ENCODE assay signal across 23 cellular contexts in the genomic region with DNA sequence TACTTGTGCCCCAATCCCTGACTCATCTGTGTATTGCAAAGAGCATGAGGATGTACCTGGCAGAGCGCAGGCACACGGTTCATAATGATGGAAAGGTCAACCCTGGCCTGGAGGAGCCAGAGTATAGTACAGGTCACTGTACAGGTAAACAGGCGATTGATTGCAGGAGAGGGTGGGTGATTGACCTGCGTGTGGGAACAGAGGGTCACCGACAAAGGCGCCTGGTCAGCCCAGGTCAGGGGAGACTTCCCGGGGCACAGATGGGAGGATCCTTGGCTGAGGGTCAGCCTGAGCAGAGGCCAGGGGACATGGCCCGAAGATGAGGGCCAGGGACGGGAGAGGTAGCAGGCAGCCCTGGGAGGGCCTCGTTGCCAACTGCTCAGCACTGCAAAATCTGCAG.
"Had no signal": no experiment of that assay in that cellular context is flagged by ENCODE, and none has a peak within 500 bp of the region (broad histone marks: within the 10 kb centered on the region; RNA-seq: fewer than 3 reads in every experiment).

No MANE protein-coding gene starts in this region.

- ATAC-seq: activated CD4-positive, CD25-positive, alpha-beta regulatory T cell treated with anti-CD3 and anti-CD28 coated beads, Interleukin-2, amount 50 U/mL, for 24 hours; activated CD8-positive, alpha-beta T cell treated with anti-CD3 and anti-CD28 coated beads, Interleukin-2, amount 10 ng/mL, durations not matched to agents 7 days and 5 days; activated T-helper 17 cell treated with anti-CD3 and anti-CD28 coated beads, Interleukin-2, amount 50 U/mL, for 72 hours; gastrocnemius medialis; left cardiac atrium; lower lobe of right lung; naive thymus-derived CD8-positive, alpha-beta T cell; pancreas; stimulated activated naive CD8-positive, alpha-beta T cell treated with anti-CD3 and anti-CD28 coated beads, Interleukin-15, Interleukin-2, amounts not matched to agents 100 U/mL and 50 U/mL, for 24 hours had no signal

- H3K27me3 ChIP-seq: breast epithelium, colonic mucosa, gastrocnemius medialis, neutrophil, pancreas, tibial artery had no signal

- H3K36me3 ChIP-seq: breast epithelium, colonic mucosa, gastrocnemius medialis, pancreas, tibial artery had no signal

- DNase-seq: activated CD4-positive, alpha-beta T cell treated with anti-CD3 and anti-CD28 coated beads, Interleukin-2, amount 10 ng/mL, durations not matched to agents 24 days and 14 days; activated CD8-positive, alpha-beta T cell treated with anti-CD3 and anti-CD28 coated beads, Interleukin-2, amount 10 ng/mL, durations not matched to agents 7 days and 5 days; activated naive CD4-positive, alpha-beta T cell treated with Interleukin-2 at 50 U/mL for 16 hours; activated naive CD8-positive, alpha-beta T cell treated with anti-CD3 and anti-CD28 coated beads for 36 hours; activated T-cell treated with anti-CD3 and anti-CD28 coated beads, Interleukin-2, amount 50 U/mL, for 24 hours; amniotic stem cell; colonic mucosa; esophagus squamous epithelium; gastrocnemius medialis; hippocampal formation; left cardiac atrium; lower lobe of right lung; naive thymus-derived CD8-positive, alpha-beta T cell; stimulated activated CD4-positive, alpha-beta T cell treated with anti-CD3 and anti-CD28 coated beads, Interleukin-4, amount 100 ng/mL, for 4 hours; stimulated activated naive CD8-positive, alpha-beta T cell treated with anti-CD3 and anti-CD28 coated beads, Interleukin-15, Interleukin-2, amounts not matched to agents 100 U/mL and 50 U/mL, for 24 hours; T-helper 2 cell had no signal

- H3K4me3 ChIP-seq: breast epithelium, colonic mucosa, esophagus squamous epithelium, gastrocnemius medialis, lower lobe of right lung, pancreas, tibial artery had no signal

- H3K4me1 ChIP-seq: breast epithelium, colonic mucosa, lower lobe of right lung, pancreas had no signal

- H3K27ac ChIP-seq: breast epithelium, colonic mucosa, esophagus squamous epithelium, gastrocnemius medialis, lower lobe of right lung, neutrophil, pancreas, VCaP had no signal

- H3K9me3 ChIP-seq: breast epithelium, colonic mucosa, esophagus squamous epithelium, gastrocnemius medialis, lower lobe of right lung, neutrophil, pancreas, tibial artery had no signal
